8 cellular contexts compared by ENCODE assay signal in genomic region chr6:5261545-5262109, GRCh38. TPM values are rescaled to one million over a fixed set of nuclear protein-coding genes. Genes with fewer than 3 reads are reported as not detected.
A peak's percentile ranks its signal among the peaks of the same experiment; 100 is the strongest.
DNase-seq lines count a peak whose midpoint lies in the region; ATAC-seq and TF ChIP-seq lines count a peak whose summit lies in the region.

No MANE protein-coding gene starts in this region.

- peaks cover 22 to 34% (median 29%) of the 10 kb centered on the region in 10 experiments for H3K4me1 ChIP-seq in BLaER1 treated with 17β-estradiol and CSF1 and Interleukin-3, amounts not matched to agents 10 nM and 100 nM
- peaks cover 19% of the 10 kb centered on the region for H3K4me1 ChIP-seq in mammary epithelial cell (ENCODE audit: insufficient read depth, low read length)
- H3K4me1 ChIP-seq in mucosa of descending colon (ENCODE audit: low read depth): peaks cover 7% of the 10 kb centered on the region

- TSS peak; percentile 62 for BruUV-seq in mammary epithelial cell (replicated peaks; lab: Mats Ljungman, UMichigan)

- H3K9me3 ChIP-seq in BLaER1 treated with 17β-estradiol and CSF1 and Interleukin-3, amounts not matched to agents 10 nM and 100 nM (replicated peaks in 1 of 11): no peaks in the 10 kb centered on the region
- no peaks in the 10 kb centered on the region for H3K9me3 ChIP-seq in mammary epithelial cell (replicated peaks; ENCODE audit: insufficient read depth, low read length)
- H3K9me3 ChIP-seq in mucosa of descending colon: no peaks in the 10 kb centered on the region

- CTCF ChIA-PET in mammary epithelial cell (lab: Charles Lee; ENCODE audit: low non-redundant PET): no interaction called here

- dilution Hi-C loops in mammary epithelial cell (cut with HindIII; ENCODE audit: low sequenced_read_pairs): no loop called here

- peak overlapping the region; percentile 80 to 97 (median 88) for H3K4me3 ChIP-seq in BLaER1 treated with 17β-estradiol and CSF1 and Interleukin-3, amounts not matched to agents 10 nM and 100 nM
- H3K4me3 ChIP-seq in mammary epithelial cell (replicated peaks in 1 of 3; ENCODE audit: insufficient read depth in 1 of 3, low read depth in 2 of 3, low read length in 3 of 3) (peak overlapping the region; percentile 77 to 90 (median 84)), mucosa of descending colon (peak overlapping the region; percentile 74)

- in situ Hi-C loops in mammary epithelial cell (cut with MboI; ENCODE audit: low sequenced_read_pairs in 2 of 2): no loop called here

- peak overlapping the region; percentile 71 to 95 (median 84) for H3K4me2 ChIP-seq in BLaER1 treated with 17β-estradiol and CSF1 and Interleukin-3, amounts not matched to agents 10 nM and 100 nM
- peak overlapping the region; percentile 87 for H3K4me2 ChIP-seq in mammary epithelial cell (ENCODE audit: insufficient read depth, low read depth, low read length)

- H3K36me3 ChIP-seq in BLaER1 treated with 17β-estradiol and CSF1 and Interleukin-3, amounts not matched to agents 10 nM and 100 nM: peaks cover 0 to 27% (median 18%) of the 10 kb centered on the region in 11 experiments; a peak in 14 of 22 replicates
- H3K36me3 ChIP-seq in mammary epithelial cell (ENCODE audit: insufficient read depth, low read length) (peaks cover 2% of the 10 kb centered on the region), mucosa of descending colon (ENCODE audit: low read depth) (no peaks in the 10 kb centered on the region)

- intact Hi-C loops in mammary epithelial cell (cut with micrococcal nuclease) (loop anchor here (1.0 to 5.0 kb wide), 2 partner anchors 42 to 119 kb away; no protein-coding TSS in a partner anchor), mucosa of descending colon (cut with DNase I, micrococcal nuclease) (no loop called here)

- ATAC-seq in mucosa of descending colon (no peak), HG03095 (IDR thresholded peaks at IDR 0.05; ENCODE audit: unreplicated experiment) (no peak), GM19351 (IDR thresholded peaks at IDR 0.05; ENCODE audit: unreplicated experiment) (no peak)

- H3K27me3 ChIP-seq in BLaER1 treated with 17β-estradiol and CSF1 and Interleukin-3, amounts not matched to agents 10 nM and 100 nM: no peaks in the 10 kb centered on the region
- H3K27me3 ChIP-seq in mammary epithelial cell (ENCODE audit: insufficient read depth, low read length): no peaks in the 10 kb centered on the region

- H3K79me2 ChIP-seq in mammary epithelial cell (ENCODE audit: insufficient read depth, low read length): peaks cover 84% of the 10 kb centered on the region

- H2AFZ ChIP-seq in mammary epithelial cell (ENCODE audit: low read depth, low read length): peak overlapping the region; percentile 92

- DNase-seq in HS-5 (ENCODE audit: low read depth) (peak; percentile 20), mammary epithelial cell (no peak), mucosa of descending colon (no peak), HPDE6-E6E7 (ENCODE audit: extremely low spot score) (no peak), NCI-H510A (lab: John Stamatoyannopoulos, UW) (no peak)

- TF ChIP-seq CTCF in mammary epithelial cell (conservative IDR thresholded peaks at IDR 0.05 in 1 of 2, IDR thresholded peaks at IDR 0.05 in 1 of 2; ENCODE audit: extremely low read depth in 1 of 2, insufficient read depth in 1 of 2, low read depth in 1 of 2, low read length in 2 of 2): no peak
- no peak for TF ChIP-seq CTCF in mucosa of descending colon (IDR thresholded peaks at IDR 0.05)

- peak overlapping the region; percentile 95 to 100 (median 99) for H3K27ac ChIP-seq in BLaER1 treated with 17β-estradiol and CSF1 and Interleukin-3, amounts not matched to agents 10 nM and 100 nM
- peak overlapping the region; percentile 96 for H3K27ac ChIP-seq in mammary epithelial cell (ENCODE audit: insufficient read depth, low read depth, low read length)

- WGBS in mammary epithelial cell (ENCODE audit: low coverage, missing lambda C conversion rate): 3% methylated on average over 12 of the region's 19 CpGs

- H4K20me1 ChIP-seq in BLaER1 treated with 17β-estradiol and CSF1 and Interleukin-3, amounts not matched to agents 10 nM and 100 nM: peaks cover 0 to 18% (median 0%) of the 10 kb centered on the region in 11 experiments; a peak in 5 of 22 replicates
- H4K20me1 ChIP-seq in mammary epithelial cell (ENCODE audit: insufficient read depth, low read length): no peaks in the 10 kb centered on the region

- H3K9ac ChIP-seq in BLaER1 treated with 17β-estradiol and CSF1 and Interleukin-3, amounts not matched to agents 10 nM and 100 nM: peak overlapping the region; percentile 96 to 100 (median 99)
- H3K9ac ChIP-seq in mammary epithelial cell (ENCODE audit: insufficient read depth, low read length): peak overlapping the region; percentile 99

RNA-seq across cellular contexts. Expression of gene FARS2, which starts 0.3 kb away (rescaled TPM):
- 10 to 100 TPM; 18.0 to 32.2 TPM for total RNA-seq in mammary epithelial cell
- 21.8 TPM for polyA plus RNA-seq in mammary epithelial cell
- polyA minus RNA-seq in mammary epithelial cell: 75.5 TPM
- total RNA-seq in mucosa of descending colon: 10 to 100 TPM; 15.2 to 21.6 (median 17.2) TPM

RNA-seq across cellular contexts. Expression of gene LYRM4, which starts 0.9 kb away (rescaled TPM):
- total RNA-seq in mammary epithelial cell (10 to 100 TPM; 13.7 to 42.3 TPM), mucosa of descending colon (10 to 100 TPM; 13.6 to 19.8 (median 13.9) TPM)
- polyA plus RNA-seq in mammary epithelial cell: 35.1 TPM
- polyA minus RNA-seq in mammary epithelial cell: 23.7 TPM
